In genomic region chr2:229836847-229837246, GRCh38 we compare ENCODE assay signal across 24 cellular contexts.
A peak's percentile ranks its signal among the peaks of the same experiment; 100 is the strongest.
DNase-seq lines count a peak whose midpoint lies in the region; ATAC-seq lines count a peak whose summit lies in the region.
"Had no signal": no experiment of that assay in that cellular context is flagged by ENCODE, and none has a peak within 500 bp of the region (broad histone marks: within the 10 kb centered on the region; RNA-seq: fewer than 3 reads in every experiment).

No MANE protein-coding gene starts in this region.

- H3K4me1 Mint-ChIP-seq in activated CD4-positive, alpha-beta T cell treated with anti-CD3 and anti-CD28 coated beads for 36 hours, result peaks cover 55% of the 10 kb centered on the region
- H3K4me1 Mint-ChIP-seq in T-cell, result peaks cover 73 to 82% (median 74%) of the 10 kb centered on the region in 3 donors

- H3K27me3 Mint-ChIP-seq in activated CD4-positive, alpha-beta T cell treated with anti-CD3 and anti-CD28 coated beads for 36 hours, result no peaks in the 10 kb centered on the region
- H3K27me3 Mint-ChIP-seq in T-cell, result no peaks in the 10 kb centered on the region
- H3K27me3 Mint-ChIP-seq: activated CD8-positive, alpha-beta memory T cell treated with anti-CD3 and anti-CD28 coated beads, Interleukin-2, amount 10 ng/mL, durations not matched to agents 7 days and 5 days had no signal

- intact Hi-C loops in activated CD4-positive, alpha-beta T cell treated with anti-CD3 and anti-CD28 coated beads for 36 hours (cut with DNase I, micrococcal nuclease), result no loop called here

- POLR2A ChIA-PET in activated CD4-positive, alpha-beta T cell treated with anti-CD3 and anti-CD28 coated beads for 36 hours (lab: Charles Lee), result no interaction called here
- POLR2A ChIA-PET in T-cell (lab: Charles Lee), result interaction anchor here (0.7 to 1.1 kb wide), 3 partner anchors 13 to 36 kb away, joined by 3 to 6 read pairs (median 3); no protein-coding TSS in a partner anchor

- H3K36me3 Mint-ChIP-seq in activated CD4-positive, alpha-beta T cell treated with anti-CD3 and anti-CD28 coated beads for 36 hours (ENCODE audit: low read depth), result peaks cover 44% of the 10 kb centered on the region
- H3K36me3 Mint-ChIP-seq in T-cell, result peaks cover 38% of the 10 kb centered on the region

- no peak for ATAC-seq in activated CD4-positive, alpha-beta T cell treated with anti-CD3 and anti-CD28 coated beads for 36 hours
- ATAC-seq in T-cell (replicated peaks in 1 of 4), result no peak
- no peak for ATAC-seq in GM21825 (IDR thresholded peaks at IDR 0.05; ENCODE audit: unreplicated experiment)
- ATAC-seq in GM18519 (IDR thresholded peaks at IDR 0.05; ENCODE audit: low FRiP score, unreplicated experiment), result no peak
- ATAC-seq: activated CD8-positive, alpha-beta memory T cell treated with anti-CD3 and anti-CD28 coated beads, Interleukin-2, amount 10 ng/mL, durations not matched to agents 7 days and 5 days; left lung had no signal

- peak overlapping the region; percentile 34 for H3K27ac Mint-ChIP-seq in activated CD4-positive, alpha-beta T cell treated with anti-CD3 and anti-CD28 coated beads for 36 hours
- H3K27ac Mint-ChIP-seq in T-cell, result peak overlapping the region; percentile 77 to 91
- H3K27ac Mint-ChIP-seq: activated CD8-positive, alpha-beta memory T cell treated with anti-CD3 and anti-CD28 coated beads, Interleukin-2, amount 10 ng/mL, durations not matched to agents 7 days and 5 days; T-helper 1 cell treated with Interleukin-12 subunit alpha and Interleukin-12 subunit beta and Interleukin-4 antibody, amounts not matched to agents 30 μg/mL and 1 μg/mL, for 36 hours had no signal

- DNase-seq in activated CD4-positive, alpha-beta T cell treated with anti-CD3 and anti-CD28 coated beads for 36 hours, result no peak
- no peak for DNase-seq in activated CD4-positive, alpha-beta T cell treated with anti-CD3 and anti-CD28 coated beads, Interleukin-2, amount 50 U/mL, for 48 hours
- peak; percentile 13 for DNase-seq in Ammon's horn (ENCODE audit: low spot score)
- no peak for DNase-seq in T-cell
- DNase-seq in foreskin melanocyte, result peak; percentile 76
- no peak for DNase-seq in activated effector memory CD4-positive, alpha-beta T cell treated with anti-CD3 and anti-CD28 coated beads, Interleukin-2, amount 50 U/mL, for 16 hours
- DNase-seq: 8988T; activated CD4-positive, alpha-beta T cell treated with anti-CD3 and anti-CD28 coated beads, Interleukin-2, amount 50 U/mL, for 1 hour; activated CD8-positive, alpha-beta memory T cell treated with anti-CD3 and anti-CD28 coated beads, Interleukin-2, amount 10 ng/mL, durations not matched to agents 7 days and 5 days; activated effector memory CD4-positive, alpha-beta T cell treated with Interleukin-2 at 50 U/mL for 16 hours; amniotic stem cell; DMS153; IMR-90; left lung; mesendoderm; NCI-H1048; NCI-H1694; retina; small intestine; stimulated activated CD4-positive, alpha-beta T cell treated with anti-CD3 and anti-CD28 coated beads, Interleukin-1b, Interleukin-23, amount 100 ng/mL, for 48 hours; stimulated activated CD8-positive, alpha-beta memory T cell treated with anti-CD3 and anti-CD28 coated beads, Interleukin-4, amount 100 ng/mL, for 48 hours had no signal

- H3K4me3 Mint-ChIP-seq in activated CD4-positive, alpha-beta T cell treated with anti-CD3 and anti-CD28 coated beads for 36 hours, result no peak overlapping the region
- H3K4me3 Mint-ChIP-seq in T-cell, result peak overlapping the region in 2 of 3 donors; percentile 31 to 35
- H3K4me3 Mint-ChIP-seq: activated CD8-positive, alpha-beta memory T cell treated with anti-CD3 and anti-CD28 coated beads, Interleukin-2, amount 10 ng/mL, durations not matched to agents 7 days and 5 days; T-helper 1 cell treated with Interleukin-12 subunit alpha and Interleukin-12 subunit beta and Interleukin-4 antibody, amounts not matched to agents 30 μg/mL and 1 μg/mL, for 36 hours had no signal

- no peaks in the 10 kb centered on the region for H3K9me3 Mint-ChIP-seq in activated CD4-positive, alpha-beta T cell treated with anti-CD3 and anti-CD28 coated beads for 36 hours (ENCODE audit: low read depth)
- H3K9me3 Mint-ChIP-seq in T-cell, result no peaks in the 10 kb centered on the region
- H3K9me3 Mint-ChIP-seq: T-helper 1 cell treated with Interleukin-12 subunit alpha and Interleukin-12 subunit beta and Interleukin-4 antibody, amounts not matched to agents 30 μg/mL and 1 μg/mL, for 36 hours had no signal

- CTCF ChIA-PET in activated CD4-positive, alpha-beta T cell treated with anti-CD3 and anti-CD28 coated beads for 36 hours (lab: Charles Lee), result interaction anchor here (0.7 to 1.3 kb wide), 6 partner anchors 12 to 44 kb away, joined by 3 to 5 read pairs (median 4); no protein-coding TSS in a partner anchor
- CTCF ChIA-PET in T-cell (lab: Charles Lee), result interaction anchor here in 1 of 2 donors (1.0 to 1.8 kb wide), 2 partner anchors 17 to 35 kb away, joined by 5 to 9 read pairs; no protein-coding TSS in a partner anchor

Comparison
In these comparisons a context has a peak if more than half of its experiments do, and no peak if none do; other contexts are left out.
1. DNase-seq: peak in Ammon's horn (single experiment) and foreskin melanocyte (single experiment); none in activated CD4-positive, alpha-beta T cell treated with anti-CD3 and anti-CD28 coated beads for 36 hours (single experiment), activated CD4-positive, alpha-beta T cell treated with anti-CD3 and anti-CD28 coated beads, Interleukin-2, amount 50 U/mL, for 48 hours (0 of 2), T-cell (0 of 34) and activated effector memory CD4-positive, alpha-beta T cell treated with anti-CD3 and anti-CD28 coated beads, Interleukin-2, amount 50 U/mL, for 16 hours (single experiment).